In genomic region chr14:49957089-49957852, GRCh38 we compare ENCODE assay signal across 2 cellular contexts.
TF ChIP-seq lines count a peak whose summit lies in the region.

No MANE protein-coding gene starts in this region.

TF ChIP-seq in A549, 52 proteins besides CTCF, POLR2A, EP300 and RAD21:
- TF ChIP-seq GATA3 (IDR thresholded peaks at IDR 0.05; ENCODE audit: borderline replicate concordance): 0 out of 2 replicates have a peak, but pooled peaks have one; percentile 20
- no peak for TF ChIP-seq ZFP36 (IDR thresholded peaks at IDR 0.05; ENCODE audit: borderline replicate concordance, partially characterized antibody)

TF ChIP-seq in IMR-90, 13 proteins besides CTCF, POLR2A, EP300 and RAD21:
- TF ChIP-seq CEBPB (IDR thresholded peaks at IDR 0.05; ENCODE audit: low read depth, low read length) (no peak), ELK1 (IDR thresholded peaks at IDR 0.05; ENCODE audit: borderline replicate concordance, low read depth, low read length) (no peak), MAFK (IDR thresholded peaks at IDR 0.05; ENCODE audit: low read depth, low read length) (no peak), RCOR1 (IDR thresholded peaks at IDR 0.05; ENCODE audit: insufficient replicate concordance, low read length) (no peak), SMC3 (IDR thresholded peaks at IDR 0.05; ENCODE audit: low read depth, low read length) (no peak), RFX5 (IDR thresholded peaks at IDR 0.05; ENCODE audit: low read depth, low read length) (no peak), FOS (IDR thresholded peaks at IDR 0.05; ENCODE audit: low read depth, low read length) (no peak), BHLHE40 (IDR thresholded peaks at IDR 0.05; ENCODE audit: low read depth, low read length) (no peak), CHD1 (IDR thresholded peaks at IDR 0.05; ENCODE audit: low read depth, low read length) (no peak)
TF ChIP-seq in IMR-90: peak in this region for 0.
